Comparison of ENCODE assay signal across 29 cellular contexts in the genomic region with DNA sequence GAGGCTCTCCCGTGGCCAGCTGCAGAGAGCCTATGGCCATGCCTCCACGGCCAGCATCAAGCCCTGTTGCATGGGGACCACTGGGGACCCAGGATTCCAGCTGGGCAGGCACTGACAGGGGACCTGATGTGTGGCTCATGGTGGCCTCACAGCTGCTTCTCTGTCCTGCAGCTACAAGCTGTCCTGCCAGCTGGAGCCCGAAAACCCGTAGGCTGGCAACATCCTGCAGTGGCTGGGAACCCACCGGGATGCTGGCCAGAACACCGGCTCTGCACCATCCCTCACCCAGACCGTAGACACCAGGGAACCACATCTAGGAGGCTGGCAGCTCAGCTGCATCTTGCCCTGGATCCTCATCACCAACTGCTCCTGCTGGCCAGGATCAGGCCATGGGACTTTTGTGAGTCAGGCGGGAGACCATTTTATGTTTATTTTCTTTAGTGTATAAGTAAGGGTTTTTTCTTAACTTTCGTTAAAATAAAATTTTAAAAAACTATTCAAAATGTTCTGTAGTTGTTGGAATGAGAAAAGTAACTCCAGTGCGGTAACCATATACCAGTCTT. TPM values are rescaled to one million over a fixed set of nuclear protein-coding genes. Genes with fewer than 3 reads are reported as not detected.
DNase-seq lines count a peak whose midpoint lies in the region; ATAC-seq and TF ChIP-seq lines count a peak whose summit lies in the region.
"Had no signal": no experiment of that assay in that cellular context is flagged by ENCODE, and none has a peak within 500 bp of the region (broad histone marks: within the 10 kb centered on the region; RNA-seq: fewer than 3 reads in every experiment).

No MANE protein-coding gene starts in this region.

- TF ChIP-seq POLR2A in Peyer's patch (IDR thresholded peaks at IDR 0.05) = no peak

- peak overlapping the region; percentile 1 for H4K91ac ChIP-seq in mesenchymal stem cell (ENCODE audit: low read length)

- no peak overlapping the region for H3K4ac ChIP-seq in mesenchymal stem cell (ENCODE audit: low read depth in 1 of 2, low read length in 2 of 2)

- peaks cover 61% of the 10 kb centered on the region for H3K4me1 Mint-ChIP-seq in CD4-positive, alpha-beta T cell (ENCODE audit: low read depth)

- H2BK12ac ChIP-seq in mesenchymal stem cell (ENCODE audit: low read length in 2 of 2) = no peak overlapping the region

- POLR2A ChIA-PET in CD4-positive, alpha-beta T cell (lab: Charles Lee) = interaction anchor here (1.3 to 2.0 kb wide), 3 partner anchors 18 to 196 kb away, joined by 4 to 7 read pairs (median 5); a partner anchor contains a TSS

- 97% methylated on average over 8 of the region's 10 CpGs for WGBS in mesenchymal stem cell

- peak overlapping the region in 8 of 11 experiments; percentile 42 to 97 (median 94); a peak in 15 of 22 replicates for H3K27ac ChIP-seq in BLaER1 treated with 17β-estradiol and CSF1 and Interleukin-3, amounts not matched to agents 10 nM and 100 nM
- no peak overlapping the region for H3K27ac ChIP-seq in CD4-positive, alpha-beta T cell (ENCODE audit: low read depth, low read length)
- H3K27ac ChIP-seq in Peyer's patch (no peak overlapping the region), mesenchymal stem cell (ENCODE audit: low read length, poor library complexity, severe bottlenecking) (no peak overlapping the region)
- H3K27ac ChIP-seq: breast epithelium, gastroesophageal sphincter, RWPE1, SJSA1, suprapubic skin had no signal

- no peak overlapping the region for H2BK5ac ChIP-seq in mesenchymal stem cell (ENCODE audit: low read depth, low read length, poor library complexity, severe bottlenecking)

- H3K9me3 ChIP-seq in BLaER1 treated with 17β-estradiol and CSF1 and Interleukin-3, amounts not matched to agents 10 nM and 100 nM (replicated peaks in 1 of 11) = no peaks in the 10 kb centered on the region
- H3K9me3 ChIP-seq in CD4-positive, alpha-beta T cell (ENCODE audit: control insufficient read depth, low read length) = no peaks in the 10 kb centered on the region
- H3K9me3 ChIP-seq in Peyer's patch (no peaks in the 10 kb centered on the region), mesenchymal stem cell (ENCODE audit: control insufficient read depth, low read length) (no peaks in the 10 kb centered on the region)
- H3K9me3 ChIP-seq: breast epithelium, gastroesophageal sphincter, SJSA1, suprapubic skin had no signal

- peak overlapping the region; percentile 97 for H3K27ac Mint-ChIP-seq in CD4-positive, alpha-beta T cell

- TF ChIP-seq CTCF in CD4-positive, alpha-beta T cell (IDR thresholded peaks at IDR 0.05) = no peak
- no peak for TF ChIP-seq CTCF in Peyer's patch (IDR thresholded peaks at IDR 0.05)

- ATAC-seq in CD4-positive, alpha-beta T cell (ENCODE audit: poor library complexity) = no peak
- ATAC-seq in GM18907 (IDR thresholded peaks at IDR 0.05; ENCODE audit: unreplicated experiment) = no peak
- ATAC-seq: gastroesophageal sphincter, right cardiac atrium had no signal

- no peaks in the 10 kb centered on the region for H3K27me3 Mint-ChIP-seq in CD4-positive, alpha-beta T cell
- H3K27me3 Mint-ChIP-seq: activated T-cell treated with anti-CD3 and anti-CD28 coated beads, Interleukin-2, amount 50 U/mL, for 24 hours had no signal

- no peaks in the 10 kb centered on the region for H3K27me3 ChIP-seq in BLaER1 treated with 17β-estradiol and CSF1 and Interleukin-3, amounts not matched to agents 10 nM and 100 nM
- no peaks in the 10 kb centered on the region for H3K27me3 ChIP-seq in CD4-positive, alpha-beta T cell (ENCODE audit: control insufficient read depth, insufficient read depth, low read length)
- no peaks in the 10 kb centered on the region for H3K27me3 ChIP-seq in Peyer's patch
- H3K27me3 ChIP-seq in mesenchymal stem cell (ENCODE audit: control insufficient read depth in 1 of 2, insufficient read depth in 1 of 2, low read length in 2 of 2) = no peaks in the 10 kb centered on the region
- H3K27me3 ChIP-seq: breast epithelium, gastroesophageal sphincter, SJSA1, suprapubic skin had no signal

- peak overlapping the region in 10 of 11 experiments; percentile 16 to 99 (median 94); a peak in 17 of 22 replicates for H3K4me2 ChIP-seq in BLaER1 treated with 17β-estradiol and CSF1 and Interleukin-3, amounts not matched to agents 10 nM and 100 nM
- no peak overlapping the region for H3K4me2 ChIP-seq in mesenchymal stem cell (ENCODE audit: low read length, poor library complexity, severe bottlenecking)
- H3K4me2 ChIP-seq: smooth muscle cell had no signal

- H2BK15ac ChIP-seq in mesenchymal stem cell (ENCODE audit: low read depth, poor library complexity, severe bottlenecking) = no peak overlapping the region

- peaks cover 41 to 54% (median 52%) of the 10 kb centered on the region in 10 experiments for H3K4me1 ChIP-seq in BLaER1 treated with 17β-estradiol and CSF1 and Interleukin-3, amounts not matched to agents 10 nM and 100 nM
- H3K4me1 ChIP-seq in Peyer's patch (peaks cover 0 to 17% (median 7%) of the 10 kb centered on the region in 4 donors), mesenchymal stem cell (ENCODE audit: control insufficient read depth, insufficient read depth, low read depth, low read length) (peaks cover 3% of the 10 kb centered on the region)
- H3K4me1 ChIP-seq: breast epithelium, gastroesophageal sphincter, SJSA1, suprapubic skin had no signal

- peaks cover 3% of the 10 kb centered on the region for H3K9me3 Mint-ChIP-seq in CD4-positive, alpha-beta T cell
- H3K9me3 Mint-ChIP-seq: activated T-cell treated with anti-CD3 and anti-CD28 coated beads, Interleukin-2, amount 50 U/mL, for 24 hours had no signal

- no peak overlapping the region for H4K8ac ChIP-seq in mesenchymal stem cell (ENCODE audit: low read length)

- H3K4me3 ChIP-seq in BLaER1 treated with 17β-estradiol and CSF1 and Interleukin-3, amounts not matched to agents 10 nM and 100 nM = no peak overlapping the region
- H3K4me3 ChIP-seq in Peyer's patch (no peak overlapping the region), mesenchymal stem cell (ENCODE audit: insufficient read depth in 1 of 2, low read depth in 1 of 2, low read length in 2 of 2) (no peak overlapping the region)
- H3K4me3 ChIP-seq: breast epithelium, gastroesophageal sphincter, SJSA1, smooth muscle cell, suprapubic skin had no signal

- H2BK120ac ChIP-seq in mesenchymal stem cell (ENCODE audit: low read depth, low read length) = no peak overlapping the region

- no peak overlapping the region for H2AK5ac ChIP-seq in mesenchymal stem cell (ENCODE audit: low read length, severe bottlenecking)

- peak overlapping the region in 4 of 11 experiments; percentile 12 to 84 (median 82); a peak in 2 of 22 replicates for H3K9ac ChIP-seq in BLaER1 treated with 17β-estradiol and CSF1 and Interleukin-3, amounts not matched to agents 10 nM and 100 nM
- no peak overlapping the region for H3K9ac ChIP-seq in mesenchymal stem cell (ENCODE audit: low read length)

- peaks cover 20% of the 10 kb centered on the region for H3K79me1 ChIP-seq in mesenchymal stem cell (replicated peaks; ENCODE audit: low read length, poor library complexity, severe bottlenecking)

- H3K14ac ChIP-seq in mesenchymal stem cell (ENCODE audit: low read length in 2 of 2) = no peak overlapping the region

- peaks cover 72 to 78% (median 76%) of the 10 kb centered on the region in 11 experiments for H3K36me3 ChIP-seq in BLaER1 treated with 17β-estradiol and CSF1 and Interleukin-3, amounts not matched to agents 10 nM and 100 nM
- H3K36me3 ChIP-seq in Peyer's patch (peaks cover 0 to 67% (median 0%) of the 10 kb centered on the region in 3 donors), mesenchymal stem cell (ENCODE audit: control insufficient read depth in 1 of 2, insufficient read depth in 2 of 2, low read depth in 1 of 2, low read length in 2 of 2) (peaks cover 44 to 69% of the 10 kb centered on the region in 2 experiments)
- H3K36me3 ChIP-seq: breast epithelium had no signal

- H3K18ac ChIP-seq in mesenchymal stem cell (ENCODE audit: low read depth in 1 of 2, low read length in 2 of 2) = no peak overlapping the region

- peaks cover 0 to 89% (median 13%) of the 10 kb centered on the region in 11 experiments; a peak in 16 of 22 replicates for H4K20me1 ChIP-seq in BLaER1 treated with 17β-estradiol and CSF1 and Interleukin-3, amounts not matched to agents 10 nM and 100 nM

- intact Hi-C loops in CD4-positive, alpha-beta T cell (cut with DNase I, micrococcal nuclease) = loop anchor here (5.0 to 10.0 kb wide), 3 partner anchors 74 to 554 kb away; a partner anchor contains a TSS

- no peak overlapping the region for H2AFZ ChIP-seq in mesenchymal stem cell (ENCODE audit: low read depth, low read length)

- DNase-seq in CD4-positive, alpha-beta T cell = no peak
- DNase-seq in Peyer's patch (peak in 2 of 3 donors; percentile 40 to 42), mesenchymal stem cell (no peak), NOMO-1 treated with dmso at 0.1 percent for 144 hours (lab: John Stamatoyannopoulos, UW; ENCODE audit: unreplicated experiment) (no peak), T-helper 1 cell (no peak), NCI-H2107 (lab: John Stamatoyannopoulos, UW) (no peak)
- DNase-seq: activated CD4-positive, CD25-positive, alpha-beta regulatory T cell treated with anti-CD3 and anti-CD28 coated beads, Interleukin-2, amount 50 U/mL, for 72 hours; activated gamma-delta T cell treated with Interleukin-2 at 50 U/mL for 16 hours; activated T-cell treated with anti-CD3 and anti-CD28 coated beads, Interleukin-2, amount 50 U/mL, for 24 hours; hippocampal formation; NCI-H1092 treated with DMSO at 0.1 percent for 48 hours; NCI-H187; NCI-H2171 treated with DMSO at 0.1 percent for 48 hours; NCI-H510A treated with DMSO at 0.1 percent for 48 hours; stimulated activated naive CD4-positive, alpha-beta T cell treated with Interleukin-2 at 50 U/mL for 16 hours had no signal

- CTCF ChIA-PET in CD4-positive, alpha-beta T cell (lab: Charles Lee) = interaction anchor here (1.4 kb wide), 1 partner anchor 151 kb away, joined by 6 read pairs; no protein-coding TSS in a partner anchor

- no peak overlapping the region for H3K23ac ChIP-seq in mesenchymal stem cell (ENCODE audit: low read length in 2 of 2)

- H3K4me3 Mint-ChIP-seq in CD4-positive, alpha-beta T cell = peak overlapping the region; percentile 26
- H3K4me3 Mint-ChIP-seq: activated T-cell treated with anti-CD3 and anti-CD28 coated beads, Interleukin-2, amount 50 U/mL, for 24 hours had no signal

- H3K36me3 Mint-ChIP-seq in CD4-positive, alpha-beta T cell (ENCODE audit: low read depth) = peaks cover 78% of the 10 kb centered on the region

RNA-seq across cellular contexts. Expression of a gene that starts 7.9 kb away (rescaled TPM):
- 10 to 100 TPM; 24.6 to 24.8 TPM for total RNA-seq in CD4-positive, alpha-beta T cell
- not detected for total RNA-seq in Peyer's patch
- not detected for polyA plus RNA-seq in mesenchymal stem cell (2013, experiment 1 of 2)
- polyA plus RNA-seq in mesenchymal stem cell (2013, experiment 2 of 2) = not detected
- total RNA-seq: fibroblast of lung, lung microvascular endothelial cell, right cardiac atrium, SJSA1, smooth muscle cell, suprapubic skin, ureter had no signal
- polyA plus RNA-seq: AG04450, fibroblast of lung, neural cell had no signal

RNA-seq across cellular contexts. Expression of a gene that starts 52.2 kb away (rescaled TPM):
- 1 to 10 TPM; 1.3 to 1.9 TPM for total RNA-seq in CD4-positive, alpha-beta T cell
- 10 to 100 TPM in 1 of 4 donors, 1 to 10 TPM in 3; 2.5 to 25.6 (median 6.2) TPM for total RNA-seq in Peyer's patch
- polyA plus RNA-seq in mesenchymal stem cell (2013, experiment 1 of 2) = 3.8 TPM
- 3.5 TPM for polyA plus RNA-seq in mesenchymal stem cell (2013, experiment 2 of 2)

RNA-seq across cellular contexts. Expression of a gene that starts 55.5 kb away (rescaled TPM):
- total RNA-seq in CD4-positive, alpha-beta T cell = not detected
- 10 to 100 TPM in 1 of 4 donors, not detected in 3; 29.7 TPM for total RNA-seq in Peyer's patch
- polyA plus RNA-seq in mesenchymal stem cell (2013, experiment 1 of 2) = 0.68 TPM
- 0.52 TPM for polyA plus RNA-seq in mesenchymal stem cell (2013, experiment 2 of 2)
- total RNA-seq: breast epithelium, fibroblast of lung, lung microvascular endothelial cell, SJSA1, smooth muscle cell, suprapubic skin, ureter had no signal
- polyA plus RNA-seq: AG04450, fibroblast of lung, neural cell, smooth muscle cell had no signal

Comparison
In these comparisons a context has a peak if more than half of its experiments do, and no peak if none do; other contexts are left out.
1. H3K27ac ChIP-seq: peak in BLaER1 treated with 17β-estradiol and CSF1 and Interleukin-3, amounts not matched to agents 10 nM and 100 nM (8 of 11); none in CD4-positive, alpha-beta T cell (single experiment), Peyer's patch (0 of 4) and mesenchymal stem cell (single experiment).
2. DNase-seq: peak in Peyer's patch (2 of 3); none in CD4-positive, alpha-beta T cell (0 of 10), mesenchymal stem cell (single experiment), NOMO-1 treated with dmso at 0.1 percent for 144 hours (single experiment), T-helper 1 cell (0 of 5) and NCI-H2107 (single experiment).
3. RNA of a gene that starts 7.9 kb away (total RNA-seq): 24.6 to 24.8 TPM in CD4-positive, alpha-beta T cell; not detected in Peyer's patch; every median in the first group is over 10 times any median in the second.